Comparison of ENCODE assay signal across 11 cellular contexts in genomic region chr6:44051516-44051915, GRCh38.
DNase-seq lines count a peak whose midpoint lies in the region; ATAC-seq and TF ChIP-seq lines count a peak whose summit lies in the region.
"Had no signal": no experiment of that assay in that cellular context is flagged by ENCODE, and none has a peak within 500 bp of the region (broad histone marks: within the 10 kb centered on the region; RNA-seq: fewer than 3 reads in every experiment).

No MANE protein-coding gene starts in this region.

- ATAC-seq in right cardiac atrium, result peak; percentile 18 to 58
- ATAC-seq in GM21528 (IDR thresholded peaks at IDR 0.05; ENCODE audit: low FRiP score, unreplicated experiment), result no peak

- DNase-seq in HFFc6 (peak; percentile 76), cardiac fibroblast (ENCODE audit: low read depth in 2 of 2) (peak; percentile 74 to 76), right cardiac atrium (peak; percentile 65 to 78 (median 70)), midbrain (lab: John Stamatoyannopoulos, UW) (no peak), amygdala (lab: John Stamatoyannopoulos, UW) (no peak)
- no peak for DNase-seq in activated T-helper 1 cell treated with anti-CD3 and anti-CD28 coated beads, Interleukin-12 subunit alpha, Interleukin-12 subunit beta, Interleukin-2, Interleukin-4 antibody, amounts not matched to agents 30 ng/mL and 10 ng/mL and 1 ng/mL, durations not matched to agents 14 hours and 24 hours and 36 hours (ENCODE audit: low spot score)
- DNase-seq: activated T-cell treated with anti-CD3 and anti-CD28 coated beads for 4 hours, DMS79 treated with DMSO at 0.1 percent for 48 hours, NCI-H526 treated with DMSO at 0.1 percent for 48 hours had no signal

- H3K36me3 ChIP-seq in stomach smooth muscle (ENCODE audit: control insufficient read depth in 2 of 2, insufficient read depth in 2 of 2, low read length in 2 of 2), result no peaks in the 10 kb centered on the region

- intact Hi-C loops in right cardiac atrium (cut with DNase I), result no loop called here
- intact Hi-C loops in activated T-helper 1 cell treated with anti-CD3 and anti-CD28 coated beads, Interleukin-12 subunit alpha, Interleukin-12 subunit beta, Interleukin-2, Interleukin-4 antibody, amounts not matched to agents 30 ng/mL and 10 ng/mL and 1 ng/mL, durations not matched to agents 14 hours and 24 hours and 36 hours (cut with micrococcal nuclease), result no loop called here

- no peaks in the 10 kb centered on the region for H3K9me3 Mint-ChIP-seq in HFFc6
- H3K9me3 Mint-ChIP-seq in activated T-helper 1 cell treated with anti-CD3 and anti-CD28 coated beads, Interleukin-12 subunit alpha, Interleukin-12 subunit beta, Interleukin-2, Interleukin-4 antibody, amounts not matched to agents 30 ng/mL and 10 ng/mL and 1 ng/mL, durations not matched to agents 14 hours and 24 hours and 36 hours, result no peaks in the 10 kb centered on the region

- WGBS in right cardiac atrium, result 57% methylated on average over 3 of the region's 3 CpGs

- no peak overlapping the region for H3K4me3 Mint-ChIP-seq in HFFc6
- H3K4me3 Mint-ChIP-seq in activated T-helper 1 cell treated with anti-CD3 and anti-CD28 coated beads, Interleukin-12 subunit alpha, Interleukin-12 subunit beta, Interleukin-2, Interleukin-4 antibody, amounts not matched to agents 30 ng/mL and 10 ng/mL and 1 ng/mL, durations not matched to agents 14 hours and 24 hours and 36 hours, result no peak overlapping the region

- H3K4me1 ChIP-seq in right cardiac atrium (ENCODE audit: control insufficient read depth, insufficient read depth, low read length), result peaks cover 8% of the 10 kb centered on the region
- peaks cover 65% of the 10 kb centered on the region for H3K4me1 ChIP-seq in stomach smooth muscle (ENCODE audit: control insufficient read depth, insufficient read depth, low read length)

- H3K4me3 ChIP-seq in cardiac fibroblast (replicated peaks in 1 of 2; ENCODE audit: low read depth in 2 of 2, low read length in 2 of 2), result no peak overlapping the region
- H3K4me3 ChIP-seq in right cardiac atrium (ENCODE audit: low read length), result no peak overlapping the region
- H3K4me3 ChIP-seq in stomach smooth muscle (ENCODE audit: low read length in 2 of 2), result no peak overlapping the region

- peak overlapping the region; percentile 71 for H3K27ac Mint-ChIP-seq in HFFc6
- H3K27ac Mint-ChIP-seq in activated T-helper 1 cell treated with anti-CD3 and anti-CD28 coated beads, Interleukin-12 subunit alpha, Interleukin-12 subunit beta, Interleukin-2, Interleukin-4 antibody, amounts not matched to agents 30 ng/mL and 10 ng/mL and 1 ng/mL, durations not matched to agents 14 hours and 24 hours and 36 hours, result no peak overlapping the region

- H3K27me3 ChIP-seq in right cardiac atrium (ENCODE audit: control insufficient read depth, insufficient read depth) (no peaks in the 10 kb centered on the region), stomach smooth muscle (ENCODE audit: control insufficient read depth in 1 of 2, insufficient read depth in 2 of 2, low read length in 2 of 2) (no peaks in the 10 kb centered on the region)

- H3K4me1 Mint-ChIP-seq in HFFc6 (ENCODE audit: low read depth), result peaks cover 87% of the 10 kb centered on the region
- peaks cover 13% of the 10 kb centered on the region for H3K4me1 Mint-ChIP-seq in activated T-helper 1 cell treated with anti-CD3 and anti-CD28 coated beads, Interleukin-12 subunit alpha, Interleukin-12 subunit beta, Interleukin-2, Interleukin-4 antibody, amounts not matched to agents 30 ng/mL and 10 ng/mL and 1 ng/mL, durations not matched to agents 14 hours and 24 hours and 36 hours (ENCODE audit: low read depth)

- no peaks in the 10 kb centered on the region for H3K9me3 ChIP-seq in right cardiac atrium (ENCODE audit: control insufficient read depth, low read length)
- no peaks in the 10 kb centered on the region for H3K9me3 ChIP-seq in stomach smooth muscle (ENCODE audit: control insufficient read depth in 2 of 2, low read length in 2 of 2)

- no peak for TF ChIP-seq CTCF in HFFc6 (IDR thresholded peaks at IDR 0.05)
- no peak for TF ChIP-seq CTCF in cardiac fibroblast (IDR thresholded peaks at IDR 0.05; ENCODE audit: low read depth, low read length)

- H3K9ac ChIP-seq in stomach smooth muscle (ENCODE audit: low read length in 2 of 2), result peak overlapping the region in 1 of 2 donors; percentile 23

- H3K36me3 Mint-ChIP-seq in HFFc6 (ENCODE audit: low read depth), result no peaks in the 10 kb centered on the region
- peaks cover 2% of the 10 kb centered on the region for H3K36me3 Mint-ChIP-seq in activated T-helper 1 cell treated with anti-CD3 and anti-CD28 coated beads, Interleukin-12 subunit alpha, Interleukin-12 subunit beta, Interleukin-2, Interleukin-4 antibody, amounts not matched to agents 30 ng/mL and 10 ng/mL and 1 ng/mL, durations not matched to agents 14 hours and 24 hours and 36 hours (ENCODE audit: low read depth)

- H3K27ac ChIP-seq in right cardiac atrium (ENCODE audit: low read length), result peak overlapping the region; percentile 15
- H3K27ac ChIP-seq in stomach smooth muscle (ENCODE audit: low read length), result peak overlapping the region; percentile 88

- no peaks in the 10 kb centered on the region; the same call in 1 of the 2 replicates for H3K27me3 Mint-ChIP-seq in HFFc6 (ENCODE audit: insufficient read depth)
- H3K27me3 Mint-ChIP-seq in activated T-helper 1 cell treated with anti-CD3 and anti-CD28 coated beads, Interleukin-12 subunit alpha, Interleukin-12 subunit beta, Interleukin-2, Interleukin-4 antibody, amounts not matched to agents 30 ng/mL and 10 ng/mL and 1 ng/mL, durations not matched to agents 14 hours and 24 hours and 36 hours (ENCODE audit: insufficient read depth), result no peaks in the 10 kb centered on the region

Comparison
In these comparisons a context has a peak if more than half of its experiments do, and no peak if none do; other contexts are left out.
1. DNase-seq: peak in HFFc6 (single experiment), cardiac fibroblast (2 of 2) and right cardiac atrium (3 of 3); none in midbrain (single experiment), amygdala (0 of 56) and activated T-helper 1 cell treated with anti-CD3 and anti-CD28 coated beads, Interleukin-12 subunit alpha, Interleukin-12 subunit beta, Interleukin-2, Interleukin-4 antibody, amounts not matched to agents 30 ng/mL and 10 ng/mL and 1 ng/mL, durations not matched to agents 14 hours and 24 hours and 36 hours (single experiment).